In the genomic region with DNA sequence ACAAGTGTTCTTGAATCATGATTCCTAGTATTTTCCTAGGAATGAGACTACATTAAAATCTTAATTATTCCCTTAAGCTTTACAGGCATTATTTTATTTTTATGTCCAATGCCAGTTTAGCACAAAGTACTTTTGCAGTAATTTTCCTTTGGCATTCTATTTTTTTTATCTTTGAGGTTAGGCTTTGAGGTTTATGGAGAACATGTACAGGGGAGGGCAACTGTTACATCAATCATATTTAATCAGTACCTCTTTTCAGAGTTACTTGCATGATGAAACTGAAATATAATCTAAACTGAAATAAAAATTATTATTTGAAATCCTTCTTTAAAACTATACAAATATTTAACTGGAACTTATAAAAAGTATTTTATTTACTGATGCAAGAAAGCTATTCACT, we compare ENCODE assay signal across 18 cellular contexts.
DNase-seq lines count a peak whose midpoint lies in the region; ATAC-seq and TF ChIP-seq lines count a peak whose summit lies in the region.
"Had no signal": no experiment of that assay in that cellular context is flagged by ENCODE, and none has a peak within 500 bp of the region (broad histone marks: within the 10 kb centered on the region; RNA-seq: fewer than 3 reads in every experiment).

No MANE protein-coding gene starts in this region.

- peak overlapping the region; percentile 55 for H3K27ac Mint-ChIP-seq in mesothelial cell of epicardium
- H3K27ac Mint-ChIP-seq: CD4-positive, alpha-beta T cell; H9; IgD-negative memory B cell had no signal

- H3K27me3 ChIP-seq in adipocyte (replicated peaks; ENCODE audit: control insufficient read depth, insufficient read depth, low read length) (no peaks in the 10 kb centered on the region), suprapubic skin (no peaks in the 10 kb centered on the region)

- DNase-seq in adipocyte (ENCODE audit: low read depth) (no peak), mesothelial cell of epicardium (ENCODE audit: low spot score in 2 of 2, unreplicated experiment in 2 of 2) (no peak), suprapubic skin (ENCODE audit: low spot score in 2 of 2) (no peak), head of caudate nucleus (no peak), posterior cingulate gyrus (no peak)
- DNase-seq: AML-193; CD4-positive, alpha-beta T cell; DMS153; DMS79 treated with DMSO at 0.1 percent for 48 hours; GF-D8; H9 had no signal

- TF ChIP-seq CTCF in HEK293 (tag by site-specific recombination; IDR thresholded peaks at IDR 0.05) (no peak), mesothelial cell of epicardium (IDR thresholded peaks at IDR 0.05; ENCODE audit: unreplicated experiment) (no peak), suprapubic skin (IDR thresholded peaks at IDR 0.05) (no peak)

- no peaks in the 10 kb centered on the region for H3K27me3 Mint-ChIP-seq in mesothelial cell of epicardium (ENCODE audit: low read depth)
- H3K27me3 Mint-ChIP-seq: CD4-positive, alpha-beta T cell; IgD-negative memory B cell had no signal

- TF ChIP-seq EP300 in suprapubic skin (IDR thresholded peaks at IDR 0.05), result no peak

- no peak overlapping the region for H3K4me3 Mint-ChIP-seq in mesothelial cell of epicardium
- H3K4me3 Mint-ChIP-seq: CD4-positive, alpha-beta T cell; H9; IgD-negative memory B cell had no signal

- H3K9me3 Mint-ChIP-seq in mesothelial cell of epicardium, result peaks cover 3% of the 10 kb centered on the region
- H3K9me3 Mint-ChIP-seq: H9 had no signal

- H3K36me3 ChIP-seq in HEK293 (ENCODE audit: control insufficient read depth in 2 of 2, insufficient read depth in 1 of 2, low read length in 2 of 2) (no peaks in the 10 kb centered on the region), adipocyte (ENCODE audit: control insufficient read depth, insufficient read depth, low read length, severe bottlenecking) (no peaks in the 10 kb centered on the region), suprapubic skin (no peaks in the 10 kb centered on the region)

- peaks cover 28% of the 10 kb centered on the region for H3K4me1 Mint-ChIP-seq in mesothelial cell of epicardium
- H3K4me1 Mint-ChIP-seq: H9, IgD-negative memory B cell had no signal

- no peaks in the 10 kb centered on the region for H3K4me1 ChIP-seq in HEK293 (ENCODE audit: control insufficient read depth, insufficient read depth, low read length)
- H3K4me1 ChIP-seq in adipocyte (ENCODE audit: control insufficient read depth, insufficient read depth, low read length), result peaks cover 24% of the 10 kb centered on the region
- no peaks in the 10 kb centered on the region for H3K4me1 ChIP-seq in suprapubic skin
- H3K4me1 ChIP-seq: A549 had no signal

- no peaks in the 10 kb centered on the region for H3K36me3 Mint-ChIP-seq in mesothelial cell of epicardium
- H3K36me3 Mint-ChIP-seq: IgD-negative memory B cell had no signal

- H3K27ac ChIP-seq in HEK293 (ENCODE audit: extremely low read depth, low read depth, low read length) (no peak overlapping the region), suprapubic skin (peak overlapping the region; percentile 3)
- H3K27ac ChIP-seq: 22Rv1, A549, C4-2B had no signal

- TF ChIP-seq POLR2A in suprapubic skin (IDR thresholded peaks at IDR 0.05), result no peak

- no peak overlapping the region for H3K4me3 ChIP-seq in HEK293 (ENCODE audit: low read depth, low read length)
- no peak overlapping the region for H3K4me3 ChIP-seq in adipocyte (ENCODE audit: low read length)
- no peak overlapping the region for H3K4me3 ChIP-seq in suprapubic skin
- H3K4me3 ChIP-seq: A549 had no signal

- no peaks in the 10 kb centered on the region for H3K9me3 ChIP-seq in HEK293 (ENCODE audit: control insufficient read depth, insufficient read depth, low read depth, low read length)
- H3K9me3 ChIP-seq in adipocyte (ENCODE audit: control insufficient read depth, low read length), result no peaks in the 10 kb centered on the region
- no peaks in the 10 kb centered on the region for H3K9me3 ChIP-seq in suprapubic skin
- H3K9me3 ChIP-seq: A549 had no signal

- ATAC-seq in GM21737 (IDR thresholded peaks at IDR 0.05; ENCODE audit: unreplicated experiment), result no peak
- ATAC-seq: A549, HepG2 had no signal

- CTCF ChIA-PET in HEK293 (lab: Yijun Ruan, JAX), result interaction anchor here (0.6 kb wide), 1 partner anchor 1220 kb away, joined by 4 read pairs; no protein-coding TSS in a partner anchor

- intact Hi-C loops in head of caudate nucleus (cut with DNase I), result no loop called here
- intact Hi-C loops in posterior cingulate gyrus (cut with DNase I), result no loop called here

- POLR2A ChIA-PET in HEK293 (lab: Yijun Ruan, JAX), result no interaction called here

- peak overlapping the region; percentile 37 for H3K9ac ChIP-seq in adipocyte (ENCODE audit: low read length)

TF ChIP-seq in HEK293, 187 proteins besides CTCF, POLR2A, EP300 and RAD21:
- no peak for TF ChIP-seq ZNF274 (IDR thresholded peaks at IDR 0.05; ENCODE audit: low read length)
- TF ChIP-seq ZNF274 (tag by site-specific recombination; IDR thresholded peaks at IDR 0.05; ENCODE audit: borderline replicate concordance), result no peak
- TF ChIP-seq, protein P1, sequence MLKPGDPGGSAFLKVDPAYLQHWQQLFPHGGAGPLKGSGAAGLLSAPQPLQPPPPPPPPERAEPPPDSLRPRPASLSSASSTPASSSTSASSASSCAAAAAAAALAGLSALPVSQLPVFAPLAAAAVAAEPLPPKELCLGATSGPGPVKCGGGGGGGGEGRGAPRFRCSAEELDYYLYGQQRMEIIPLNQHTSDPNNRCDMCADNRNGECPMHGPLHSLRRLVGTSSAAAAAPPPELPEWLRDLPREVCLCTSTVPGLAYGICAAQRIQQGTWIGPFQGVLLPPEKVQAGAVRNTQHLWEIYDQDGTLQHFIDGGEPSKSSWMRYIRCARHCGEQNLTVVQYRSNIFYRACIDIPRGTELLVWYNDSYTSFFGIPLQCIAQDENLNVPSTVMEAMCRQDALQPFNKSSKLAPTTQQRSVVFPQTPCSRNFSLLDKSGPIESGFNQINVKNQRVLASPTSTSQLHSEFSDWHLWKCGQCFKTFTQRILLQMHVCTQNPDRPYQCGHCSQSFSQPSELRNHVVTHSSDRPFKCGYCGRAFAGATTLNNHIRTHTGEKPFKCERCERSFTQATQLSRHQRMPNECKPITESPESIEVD (tag by site-specific recombination; IDR thresholded peaks at IDR 0.05), result peak; percentile 33; the same call in 1 of the 2 replicates
